25 cellular contexts compared by ENCODE assay signal in the genomic region with DNA sequence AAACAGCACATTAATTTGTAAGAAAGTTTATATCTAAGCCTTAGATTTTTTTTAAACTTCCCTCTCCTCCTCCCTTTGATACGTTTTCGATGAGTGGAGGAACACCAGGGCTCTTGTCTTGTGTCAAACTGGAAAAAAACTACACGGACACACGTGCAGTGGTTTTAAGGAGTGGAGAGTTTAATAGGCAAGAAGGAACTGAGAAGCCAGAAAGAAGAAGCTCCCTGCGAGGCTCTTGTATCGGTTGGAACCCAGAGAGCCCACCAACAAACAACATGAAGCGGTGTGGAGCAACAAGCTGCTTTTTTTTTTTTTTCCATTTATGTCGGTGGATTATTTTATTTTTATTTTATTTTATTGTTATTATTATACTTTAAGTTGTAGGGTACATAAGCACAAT.
"Had no signal": no experiment of that assay in that cellular context is flagged by ENCODE, and none has a peak within 500 bp of the region (broad histone marks: within the 10 kb centered on the region; RNA-seq: fewer than 3 reads in every experiment).

No MANE protein-coding gene starts in this region.

- DNase-seq: activated CD4-positive, alpha-beta memory T cell treated with anti-CD3 and anti-CD28 coated beads for 36 hours; activated CD4-positive, alpha-beta T cell treated with anti-CD3 and anti-CD28 coated beads for 4 hours; activated CD4-positive, CD25-positive, alpha-beta regulatory T cell; activated CD8-positive, alpha-beta memory T cell treated with anti-CD3 and anti-CD28 coated beads, Interleukin-2, amount 10 ng/mL, durations not matched to agents 7 days and 5 days; activated effector memory CD4-positive, alpha-beta T cell treated with anti-CD3 and anti-CD28 coated beads, Interleukin-2, amount 50 U/mL, for 16 hours; activated naive CD4-positive, alpha-beta T cell treated with anti-CD3 and anti-CD28 coated beads, Interleukin-2, amount 50 U/mL, for 16 hours; activated naive CD8-positive, alpha-beta T cell treated with anti-CD3 and anti-CD28 coated beads, Interleukin-2, amount 50 U/mL, for 24 hours; activated T-cell treated with anti-CD3 and anti-CD28 coated beads for 4 hours; cerebellar nuclear complex; cortex of kidney; foreskin melanocyte; hippocampal formation; kidney glomerular epithelial cell; left lung; midbrain; natural killer cell; stimulated activated CD4-positive, alpha-beta T cell treated with anti-CD3 and anti-CD28 coated beads, Interleukin-2, amount 100 ng/mL, for 48 hours; stimulated activated CD8-positive, alpha-beta memory T cell treated with anti-CD3 and anti-CD28 coated beads, Interleukin-4, amount 100 ng/mL, for 48 hours; stimulated activated naive CD4-positive, alpha-beta T cell; T1000; testis had no signal

- H3K27me3 Mint-ChIP-seq: activated naive CD8-positive, alpha-beta T cell treated with anti-CD3 and anti-CD28 coated beads, Interleukin-2, amount 50 U/mL, for 24 hours; type B pancreatic cell had no signal

- H3K4me3 ChIP-seq: left lung, lung, prostate gland, testis, vagina had no signal

- H3K9me3 Mint-ChIP-seq: activated CD4-positive, alpha-beta memory T cell treated with anti-CD3 and anti-CD28 coated beads for 36 hours; activated naive CD8-positive, alpha-beta T cell treated with anti-CD3 and anti-CD28 coated beads, Interleukin-2, amount 50 U/mL, for 24 hours; natural killer cell; type B pancreatic cell had no signal

- H3K9me3 ChIP-seq: left lung, prostate gland, testis, vagina had no signal

- H3K27ac ChIP-seq: left lung, prostate gland, testis had no signal

- H3K27me3 ChIP-seq: left lung, testis, vagina had no signal

- H3K4me1 Mint-ChIP-seq: activated CD8-positive, alpha-beta memory T cell treated with anti-CD3 and anti-CD28 coated beads, Interleukin-2, amount 10 ng/mL, durations not matched to agents 7 days and 5 days; activated naive CD8-positive, alpha-beta T cell treated with anti-CD3 and anti-CD28 coated beads, Interleukin-2, amount 50 U/mL, for 24 hours; natural killer cell had no signal

- H3K36me3 ChIP-seq: left lung, prostate gland, vagina had no signal

- ATAC-seq: activated CD8-positive, alpha-beta memory T cell treated with anti-CD3 and anti-CD28 coated beads, Interleukin-2, amount 10 ng/mL, durations not matched to agents 7 days and 5 days; activated naive CD8-positive, alpha-beta T cell treated with anti-CD3 and anti-CD28 coated beads, Interleukin-2, amount 50 U/mL, for 24 hours; left lung; natural killer cell had no signal

- H3K36me3 Mint-ChIP-seq: activated CD4-positive, alpha-beta memory T cell treated with anti-CD3 and anti-CD28 coated beads for 36 hours; activated CD8-positive, alpha-beta memory T cell treated with anti-CD3 and anti-CD28 coated beads, Interleukin-2, amount 10 ng/mL, durations not matched to agents 7 days and 5 days; natural killer cell; type B pancreatic cell had no signal

- H3K4me3 Mint-ChIP-seq: activated CD4-positive, alpha-beta memory T cell treated with anti-CD3 and anti-CD28 coated beads for 36 hours; activated CD8-positive, alpha-beta memory T cell treated with anti-CD3 and anti-CD28 coated beads, Interleukin-2, amount 10 ng/mL, durations not matched to agents 7 days and 5 days; activated naive CD8-positive, alpha-beta T cell treated with anti-CD3 and anti-CD28 coated beads, Interleukin-2, amount 50 U/mL, for 24 hours; natural killer cell; type B pancreatic cell had no signal

- H3K4me1 ChIP-seq: left lung, prostate gland, testis, vagina had no signal

- H3K27ac Mint-ChIP-seq: activated CD4-positive, alpha-beta memory T cell treated with anti-CD3 and anti-CD28 coated beads for 36 hours; activated CD8-positive, alpha-beta memory T cell treated with anti-CD3 and anti-CD28 coated beads, Interleukin-2, amount 10 ng/mL, durations not matched to agents 7 days and 5 days; activated naive CD8-positive, alpha-beta T cell treated with anti-CD3 and anti-CD28 coated beads, Interleukin-2, amount 50 U/mL, for 24 hours; natural killer cell; type B pancreatic cell had no signal
